Comparison of ENCODE assay signal across 8 cellular contexts in genomic region chr5:119063579-119064379, GRCh38. TPM values are rescaled to one million over a fixed set of nuclear protein-coding genes. Genes with fewer than 3 reads are reported as not detected.
DNase-seq lines count a peak whose midpoint lies in the region; ATAC-seq, FAIRE-seq and TF ChIP-seq lines count a peak whose summit lies in the region.

No MANE protein-coding gene starts in this region.

- H3K27ac ChIP-seq in K562 (ENCODE audit: extremely low read depth, low read depth, low read length) = no peak overlapping the region; the same call in 2 of the 3 replicates
- H3K27ac ChIP-seq in effector memory CD4-positive, alpha-beta T cell (ENCODE audit: insufficient read depth, low read length, poor library complexity, severe bottlenecking) = no peak overlapping the region

- peak overlapping the region; percentile 3 for H3K4me3 Mint-ChIP-seq in Caco-2 (ENCODE audit: unreplicated experiment)

- H3K9ac ChIP-seq in K562 (ENCODE audit: insufficient read depth in 1 of 2, low read depth in 2 of 2, low read length in 2 of 2) = no peak overlapping the region

- CTCF ChIA-PET in Caco-2 (lab: Charles Lee) = no interaction called here
- CTCF ChIA-PET in K562 (lab: Yijun Ruan, JAX; ENCODE audit: low intra/inter-chr PET ratio) = no interaction called here

- no peaks in the 10 kb centered on the region for H3K9me3 Mint-ChIP-seq in Caco-2 (ENCODE audit: unreplicated experiment)

- no peaks in the 10 kb centered on the region for H3K36me3 Mint-ChIP-seq in Caco-2 (ENCODE audit: insufficient read depth, unreplicated experiment)

- no TSS peak for BruUV-seq in Caco-2 (replicated peaks; lab: Mats Ljungman, UMichigan)
- no TSS peak for BruUV-seq in K562 (replicated peaks; lab: Mats Ljungman, UMichigan)

- H3K4me3 ChIP-seq in Caco-2 (ENCODE audit: low read depth, low read length) = no peak overlapping the region
- no peak overlapping the region for H3K4me3 ChIP-seq in K562
- H3K4me3 ChIP-seq in effector memory CD4-positive, alpha-beta T cell (ENCODE audit: insufficient read depth, low read depth, low read length, poor library complexity, severe bottlenecking) = no peak overlapping the region

- TF ChIP-seq EP300 in K562 (IDR thresholded peaks at IDR 0.05; ENCODE audit: low read length) = no peak

- H3K36me3 ChIP-seq in Caco-2 (ENCODE audit: control insufficient read depth, insufficient read depth, low read length) (no peaks in the 10 kb centered on the region), K562 (ENCODE audit: control insufficient read depth, insufficient read depth, low read length) (no peaks in the 10 kb centered on the region)
- H3K36me3 ChIP-seq in effector memory CD4-positive, alpha-beta T cell (ENCODE audit: control insufficient read depth, insufficient read depth, low read length) = no peaks in the 10 kb centered on the region

- TF ChIP-seq CTCF in Caco-2 (IDR thresholded peaks at IDR 0.05; ENCODE audit: insufficient read depth in 1 of 2, low read depth in 1 of 2, low read length in 1 of 2, severe bottlenecking in 1 of 2, unreplicated experiment in 1 of 2) (no peak), K562 (IDR thresholded peaks at IDR 0.05 in 2 of 3, conservative IDR thresholded peaks at IDR 0.05 in 1 of 3; ENCODE audit: insufficient read depth in 2 of 3, low read depth in 1 of 3, low read length in 3 of 3) (no peak)

- POLR2A ChIA-PET in Caco-2 (lab: Charles Lee) (no interaction called here), K562 (lab: Yijun Ruan, JAX) (no interaction called here)

- H3K9me3 ChIP-seq in Caco-2 (no peaks in the 10 kb centered on the region), K562 (replicated peaks; ENCODE audit: control insufficient read depth, insufficient read depth, low read depth, low read length) (peaks cover 3% of the 10 kb centered on the region; the same call in 1 of the 2 replicates)
- no peaks in the 10 kb centered on the region for H3K9me3 ChIP-seq in effector memory CD4-positive, alpha-beta T cell (ENCODE audit: control insufficient read depth, low read length)

- peak overlapping the region; percentile 8; the same call in 1 of the 2 replicates for H3K4me2 ChIP-seq in K562 (ENCODE audit: insufficient read depth, low read length)

- no peaks in the 10 kb centered on the region for H3K9me1 ChIP-seq in K562 (ENCODE audit: control insufficient read depth, insufficient read depth, low read length)

- FAIRE-seq in K562 (lab: Jason Lieb, UNC) = peak; percentile 46

- H3K27me3 Mint-ChIP-seq in Caco-2 (ENCODE audit: insufficient read depth, unreplicated experiment) = no peaks in the 10 kb centered on the region

- in situ Hi-C loops in K562 (cut with MboI) = no loop called here

- no peak for TF ChIP-seq RAD21 in K562 (CRISPR knock-in tag; conservative IDR thresholded peaks at IDR 0.05 in 1 of 2, IDR thresholded peaks at IDR 0.05 in 1 of 2)

- H2AFZ ChIP-seq in K562 (ENCODE audit: low read depth, low read length) = 0 out of 2 replicates have a peak overlapping the region, but pooled peaks have one; percentile 41

- DNase-seq in Caco-2 = peak in 1 of 2 experiments; percentile 28
- DNase-seq in K562 (ENCODE audit: extremely low read depth in 1 of 4, low spot score in 3 of 4) = peak in 3 of 4 experiments; percentile 15 to 55 (median 18)
- DNase-seq in effector memory CD4-positive, alpha-beta T cell = no peak
- DNase-seq in mesenteric fat pad (ENCODE audit: low spot score) = no peak
- no peak for DNase-seq in Right ventricle myocardium inferior (ENCODE audit: missing footprints)
- DNase-seq in NCI-H1436 treated with DMSO at 0.1 percent for 48 hours (lab: John Stamatoyannopoulos, UW) = no peak

- H3K4me1 Mint-ChIP-seq in Caco-2 (ENCODE audit: low read depth, unreplicated experiment) = peaks cover 14% of the 10 kb centered on the region

- H3K27me3 ChIP-seq in Caco-2 (replicated peaks; ENCODE audit: control insufficient read depth, insufficient read depth, low read length) (no peaks in the 10 kb centered on the region), K562 (ENCODE audit: control insufficient read depth in 2 of 2, insufficient read depth in 2 of 2, low read length in 2 of 2) (no peaks in the 10 kb centered on the region)
- H3K27me3 ChIP-seq in effector memory CD4-positive, alpha-beta T cell (replicated peaks; ENCODE audit: control insufficient read depth, insufficient read depth, low read length, poor library complexity, severe bottlenecking) = no peaks in the 10 kb centered on the region

- H3K27ac Mint-ChIP-seq in Caco-2 (ENCODE audit: unreplicated experiment) = no peak overlapping the region

- H4K20me1 ChIP-seq in K562 (replicated peaks; ENCODE audit: control insufficient read depth, insufficient read depth, low read length) = no peaks in the 10 kb centered on the region

- intact Hi-C loops in Caco-2 (cut with micrococcal nuclease; ENCODE audit: unreplicated experiment) (loop anchor here (2.0 kb wide), 1 partner anchor 55 kb away; no protein-coding TSS in a partner anchor), K562 (cut with micrococcal nuclease) (no loop called here), Right ventricle myocardium inferior (cut with DNase I) (no loop called here)

- 16% methylated on average over 5 of the region's 5 CpGs for WGBS in K562 (ENCODE audit: insufficient coverage, low coverage, missing lambda C conversion rate)

- ATAC-seq in GM21381 (IDR thresholded peaks at IDR 0.05; ENCODE audit: unreplicated experiment) (peak; percentile 75), HG03565 (IDR thresholded peaks at IDR 0.05; ENCODE audit: unreplicated experiment) (peak; percentile 74), K562 (peak; percentile 78), Right ventricle myocardium inferior (no peak)

- TF ChIP-seq POLR2A in K562 (conservative IDR thresholded peaks at IDR 0.05) = no peak

- H3K79me2 ChIP-seq in K562 (ENCODE audit: control insufficient read depth, insufficient read depth, low read length) = no peaks in the 10 kb centered on the region

- H3K4me1 ChIP-seq in Caco-2 (peaks cover 24% of the 10 kb centered on the region; the same call in 1 of the 2 replicates), K562 (replicated peaks in 1 of 2; ENCODE audit: control insufficient read depth in 2 of 2, insufficient read depth in 2 of 2, low read length in 2 of 2) (peaks cover 4 to 24% of the 10 kb centered on the region in 2 experiments; a peak in 3 of 5 replicates)
- H3K4me1 ChIP-seq in effector memory CD4-positive, alpha-beta T cell (ENCODE audit: control insufficient read depth, insufficient read depth, low read length, poor library complexity, severe bottlenecking) = no peaks in the 10 kb centered on the region

TF ChIP-seq in K562, 482 proteins besides CTCF, POLR2A, EP300 and RAD21 (continues in another document):
- TF ChIP-seq ZC3H4 (CRISPR knock-in tag; IDR thresholded peaks at IDR 0.05; ENCODE audit: borderline replicate concordance) = no peak
- no peak for TF ChIP-seq ASH1L (IDR thresholded peaks at IDR 0.05; ENCODE audit: borderline replicate concordance, low read depth, partially characterized antibody)
- no peak for TF ChIP-seq DMBX1 (CRISPR knock-in tag; IDR thresholded peaks at IDR 0.05; ENCODE audit: borderline replicate concordance)
- no peak for TF ChIP-seq FOXP1 (CRISPR knock-in tag; IDR thresholded peaks at IDR 0.05)
- TF ChIP-seq NR3C1 (CRISPR knock-in tag; IDR thresholded peaks at IDR 0.05) = no peak
- TF ChIP-seq RFX5 (IDR thresholded peaks at IDR 0.05; ENCODE audit: low read depth, low read length) = no peak
- no peak for TF ChIP-seq PBX2 (CRISPR knock-in tag; IDR thresholded peaks at IDR 0.05; ENCODE audit: low read depth)
- peak; percentile 41; the same call in 1 of the 2 replicates for TF ChIP-seq PBX2 (tag; conservative IDR thresholded peaks at IDR 0.05; ENCODE audit: low read depth)
- TF ChIP-seq HNRNPL (IDR thresholded peaks at IDR 0.05; ENCODE audit: low read depth, low read length) = no peak
- peak; percentile 50 for TF ChIP-seq ZFP36 (IDR thresholded peaks at IDR 0.05; ENCODE audit: low read depth, low read length, partially characterized antibody)

RNA-seq across cellular contexts. Expression of gene DMXL1, which starts 7.1 kb away (rescaled TPM):
- total RNA-seq in Caco-2 (2022) (30.0 and 33.1 TPM in 2 replicates), K562 (2014; rRNA removed) (22.9 and 23.8 TPM in 2 replicates), K562 (2014; rRNA removed; fragmentation: Illumina TruSeq; extraction: Trizol) (40.3 and 48.6 TPM in 2 replicates), K562 (2015; rRNA removed; fragmentation: Illumina TruSeq; extraction: Trizol) (35.2 and 37.2 TPM in 2 replicates), K562 (2021) (32.3 and 33.9 TPM in 2 replicates), mesenteric fat pad (57.0 TPM), Right ventricle myocardium inferior (22.6 TPM)
- 87.5 and 343 TPM in 2 replicates for total RNA-seq in K562 (2011; cell fraction: chromatin; rRNA removed; ENCODE audit: low replicate concordance)
- total RNA-seq in K562 (2011; cell fraction: nucleolus; rRNA removed) = 30.5 and 36.2 TPM in 2 replicates
- 57.3 and 63.4 TPM in 2 replicates for total RNA-seq in K562 (2011; cell fraction: nucleoplasm; rRNA removed)
- polyA plus RNA-seq in K562 (2011; rRNA removed) (36.9 and 37.0 TPM in 2 replicates), K562 (2014; fragmentation: Illumina TruSeq; extraction: Trizol) (22.5 and 30.6 TPM in 2 replicates), K562 (2014; fragmentation: Nextera tagmentation; extraction: Ambion mirVana) (1 to 10 TPM; 8.3 to 8.6 TPM), K562 (2014; rRNA removed) (17.6 and 20.3 TPM in 2 replicates)
- polyA plus RNA-seq in K562 (2011; cell fraction: cytosol; rRNA removed) = 5.8 and 10.7 TPM in 2 replicates
- 33.7 and 57.8 TPM in 2 replicates for polyA plus RNA-seq in K562 (2011; cell fraction: nucleus; rRNA removed)
- 14.0 and 28.4 TPM in 2 replicates for polyA plus RNA-seq in K562 (2012)
- polyA minus RNA-seq in K562 (2011; rRNA and poly(A)+ RNA removed) = 97.6 and 133 TPM in 2 replicates
- polyA minus RNA-seq in K562 (2011; cell fraction: cytosol; rRNA and poly(A)+ RNA removed) = 26.8 and 32.4 TPM in 2 replicates
- polyA minus RNA-seq in K562 (2011; cell fraction: nucleus; rRNA and poly(A)+ RNA removed) = 96.9 and 165 TPM in 2 replicates

Comparison
In these comparisons a context has a peak if more than half of its experiments do, and no peak if none do; other contexts are left out.
1. DNase-seq: peak in K562 (3 of 4); none in effector memory CD4-positive, alpha-beta T cell (0 of 3), mesenteric fat pad (single experiment), Right ventricle myocardium inferior (single experiment) and NCI-H1436 treated with DMSO at 0.1 percent for 48 hours (single experiment).